In genomic region chr12:107501681-107502080, GRCh38 we compare ENCODE assay signal across 29 cellular contexts.
"Had no signal": no experiment of that assay in that cellular context is flagged by ENCODE, and none has a peak within 500 bp of the region (broad histone marks: within the 10 kb centered on the region; RNA-seq: fewer than 3 reads in every experiment).

No MANE protein-coding gene starts in this region.

- DNase-seq: activated CD4-positive, alpha-beta memory T cell treated with anti-CD3 and anti-CD28 coated beads, Interleukin-2, amount 10 ng/mL, durations not matched to agents 7 days and 5 days; activated CD4-positive, alpha-beta T cell treated with anti-CD3 and anti-CD28 coated beads for 1 hour; activated CD4-positive, alpha-beta T cell treated with anti-CD3 and anti-CD28 coated beads, Interleukin-2, amount 10 ng/mL, durations not matched to agents 7 days and 5 days; activated naive CD4-positive, alpha-beta T cell; adrenal gland; cerebellar nuclear complex; colonic mucosa; effector CD8-positive, alpha-beta T cell; erythroblast; head of caudate nucleus; hippocampal formation; immature natural killer cell; kidney; left lung; lower lobe of right lung; mesenchymal stem cell; naive thymus-derived CD8-positive, alpha-beta T cell; right cardiac atrium; stimulated activated CD4-positive, alpha-beta T cell treated with anti-CD3 and anti-CD28 coated beads, Interleukin-15, amount 100 ng/mL, for 24 hours; stimulated activated CD4-positive, alpha-beta T cell treated with anti-CD3 and anti-CD28 coated beads, Interleukin-2, amount 100 ng/mL, for 24 hours; substantia nigra; T-helper 17 cell; T1000; uterus had no signal

- H3K9me3 Mint-ChIP-seq: immature natural killer cell had no signal

- H3K4me1 Mint-ChIP-seq: activated CD4-positive, alpha-beta memory T cell treated with anti-CD3 and anti-CD28 coated beads, Interleukin-2, amount 10 ng/mL, durations not matched to agents 7 days and 5 days; activated CD4-positive, alpha-beta T cell treated with anti-CD3 and anti-CD28 coated beads, Interleukin-2, amount 10 ng/mL, durations not matched to agents 7 days and 5 days had no signal

- H3K4me3 Mint-ChIP-seq: activated CD4-positive, alpha-beta memory T cell treated with anti-CD3 and anti-CD28 coated beads, Interleukin-2, amount 10 ng/mL, durations not matched to agents 7 days and 5 days; activated CD4-positive, alpha-beta T cell treated with anti-CD3 and anti-CD28 coated beads, Interleukin-2, amount 10 ng/mL, durations not matched to agents 7 days and 5 days; brain; naive thymus-derived CD8-positive, alpha-beta T cell; stimulated activated naive CD8-positive, alpha-beta T cell treated with anti-CD3 and anti-CD28 coated beads, Interleukin-15, Interleukin-2, amounts not matched to agents 100 ng/mL and 50 ng/mL, for 24 hours; type B pancreatic cell; WTC11 had no signal

- H3K27me3 Mint-ChIP-seq: activated CD4-positive, alpha-beta memory T cell treated with anti-CD3 and anti-CD28 coated beads, Interleukin-2, amount 10 ng/mL, durations not matched to agents 7 days and 5 days; activated CD4-positive, alpha-beta T cell treated with anti-CD3 and anti-CD28 coated beads, Interleukin-2, amount 10 ng/mL, durations not matched to agents 7 days and 5 days; naive thymus-derived CD8-positive, alpha-beta T cell; stimulated activated naive CD8-positive, alpha-beta T cell treated with anti-CD3 and anti-CD28 coated beads, Interleukin-15, Interleukin-2, amounts not matched to agents 100 ng/mL and 50 ng/mL, for 24 hours; T-helper 17 cell; type B pancreatic cell had no signal

- FAIRE-seq: kidney had no signal

- H3K27ac Mint-ChIP-seq: activated CD4-positive, alpha-beta memory T cell treated with anti-CD3 and anti-CD28 coated beads, Interleukin-2, amount 10 ng/mL, durations not matched to agents 7 days and 5 days; activated CD4-positive, alpha-beta T cell treated with anti-CD3 and anti-CD28 coated beads, Interleukin-2, amount 10 ng/mL, durations not matched to agents 7 days and 5 days; brain; stimulated activated naive CD8-positive, alpha-beta T cell treated with anti-CD3 and anti-CD28 coated beads, Interleukin-15, Interleukin-2, amounts not matched to agents 100 ng/mL and 50 ng/mL, for 24 hours; T-helper 17 cell; type B pancreatic cell; WTC11 had no signal

- ATAC-seq: gastroesophageal sphincter; left lung; lower lobe of right lung; naive thymus-derived CD8-positive, alpha-beta T cell; right cardiac atrium; T-helper 17 cell; WTC11 had no signal
